8 cellular contexts compared by ENCODE assay signal in the genomic region with DNA sequence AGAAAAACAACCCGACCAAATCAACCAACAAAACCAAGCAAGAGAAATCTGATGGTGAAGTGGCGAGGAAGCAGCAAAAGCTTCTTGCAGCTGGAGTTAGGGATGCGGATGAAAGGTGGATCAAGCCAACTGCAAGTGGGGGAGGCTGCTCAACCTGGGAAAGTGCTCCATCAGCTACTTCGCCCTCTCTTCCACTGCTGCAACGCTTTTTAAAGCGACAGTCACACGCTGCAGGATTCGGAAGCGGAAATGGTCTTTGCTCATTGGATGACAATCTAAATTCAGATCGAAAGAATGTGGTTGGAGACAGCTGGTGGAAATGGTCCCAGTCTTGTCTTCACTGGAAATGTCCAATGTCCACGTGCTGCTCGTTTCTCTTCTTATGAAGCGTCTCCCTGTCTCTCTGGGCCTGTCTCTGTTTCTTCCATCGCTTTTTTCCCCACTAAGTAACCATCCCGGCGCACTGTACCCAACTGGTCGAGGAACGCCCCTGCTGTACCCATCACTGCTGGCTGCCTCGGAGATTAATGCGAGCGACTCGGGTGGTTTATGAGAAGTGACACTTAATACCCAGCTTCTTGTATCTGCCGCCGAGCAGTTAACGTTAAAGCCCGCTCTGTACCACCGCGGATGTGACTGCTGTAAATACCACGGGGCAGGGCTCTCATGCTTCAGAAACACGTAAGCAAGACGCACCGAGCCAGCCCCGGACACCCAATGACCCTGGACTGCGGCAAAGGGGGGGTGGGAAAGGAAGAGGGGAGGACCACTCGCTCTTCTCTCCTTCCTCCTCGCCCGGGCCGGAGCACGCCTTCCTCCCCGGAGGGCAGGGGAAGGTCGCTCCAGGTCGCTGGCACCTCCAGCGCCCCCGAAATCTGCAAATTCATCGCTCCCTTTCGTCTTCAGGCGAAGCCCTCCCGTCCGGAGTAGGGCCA. TPM values are rescaled to one million over a fixed set of nuclear protein-coding genes. Genes with fewer than 3 reads are reported as not detected.
DNase-seq lines count a peak whose midpoint lies in the region; ATAC-seq and TF ChIP-seq lines count a peak whose summit lies in the region.

No MANE protein-coding gene starts in this region.

- peak overlapping the region; percentile 80 for H3K4me3 ChIP-seq in Caco-2 (ENCODE audit: low read depth, low read length)

- H3K27ac Mint-ChIP-seq in Caco-2 (ENCODE audit: unreplicated experiment), result no peak overlapping the region
- peak overlapping the region; percentile 54 for H3K27ac Mint-ChIP-seq in activated T-helper 17 cell treated with anti-CD3 and anti-CD28 coated beads, Interleukin-2, amount 50 U/mL, for 72 hours
- peak overlapping the region; percentile 99 for H3K27ac Mint-ChIP-seq in progenitor cell of endocrine pancreas

- ATAC-seq in activated T-helper 17 cell treated with anti-CD3 and anti-CD28 coated beads, Interleukin-2, amount 50 U/mL, for 72 hours (replicated peaks), result peak; percentile 14
- ATAC-seq in HG02759 (IDR thresholded peaks at IDR 0.05; ENCODE audit: unreplicated experiment), result no peak

- intact Hi-C loops in Caco-2 (cut with micrococcal nuclease; ENCODE audit: unreplicated experiment), result no loop called here

- H3K4me1 ChIP-seq in Caco-2, result peaks cover 37% of the 10 kb centered on the region

- no peaks in the 10 kb centered on the region for H3K9me3 Mint-ChIP-seq in Caco-2 (ENCODE audit: unreplicated experiment)
- H3K9me3 Mint-ChIP-seq in activated T-helper 17 cell treated with anti-CD3 and anti-CD28 coated beads, Interleukin-2, amount 50 U/mL, for 72 hours, result no peaks in the 10 kb centered on the region
- no peaks in the 10 kb centered on the region for H3K9me3 Mint-ChIP-seq in progenitor cell of endocrine pancreas (ENCODE audit: low read depth)

- H3K36me3 Mint-ChIP-seq in Caco-2 (ENCODE audit: insufficient read depth, unreplicated experiment), result peaks cover 8% of the 10 kb centered on the region
- H3K36me3 Mint-ChIP-seq in activated T-helper 17 cell treated with anti-CD3 and anti-CD28 coated beads, Interleukin-2, amount 50 U/mL, for 72 hours (ENCODE audit: low read depth), result no peaks in the 10 kb centered on the region
- no peaks in the 10 kb centered on the region for H3K36me3 Mint-ChIP-seq in progenitor cell of endocrine pancreas (ENCODE audit: insufficient read depth)

- H3K27me3 Mint-ChIP-seq in Caco-2 (ENCODE audit: insufficient read depth, unreplicated experiment) (peaks cover 19% of the 10 kb centered on the region), progenitor cell of endocrine pancreas (peaks cover 37% of the 10 kb centered on the region)
- H3K27me3 Mint-ChIP-seq in activated T-helper 17 cell treated with anti-CD3 and anti-CD28 coated beads, Interleukin-2, amount 50 U/mL, for 72 hours, result peaks cover 21% of the 10 kb centered on the region

- in situ Hi-C loops in KBM-7 (cut with MboI; ENCODE audit: low pct_unique_long_range_greater_than_20kb, low sequenced_read_pairs), result no loop called here

- CTCF ChIA-PET in Caco-2 (lab: Charles Lee), result interaction anchor here (2.9 kb wide), 1 partner anchor 31 kb away, joined by 16 read pairs; no protein-coding TSS in a partner anchor

- TF ChIP-seq CTCF in Caco-2 (IDR thresholded peaks at IDR 0.05; ENCODE audit: insufficient read depth in 1 of 2, low read depth in 1 of 2, low read length in 1 of 2, severe bottlenecking in 1 of 2, unreplicated experiment in 1 of 2) (no peak), progenitor cell of endocrine pancreas (IDR thresholded peaks at IDR 0.05; ENCODE audit: unreplicated experiment) (no peak)

- BruUV-seq in Caco-2 (replicated peaks; lab: Mats Ljungman, UMichigan), result no TSS peak

- DNase-seq in Caco-2 (no peak), KBM-7 (peak; percentile 58), germinal center (ENCODE audit: low spot score) (peak; percentile 41), progenitor cell of endocrine pancreas (ENCODE audit: low spot score, unreplicated experiment) (peak; percentile 31), NCI-H1694 (lab: John Stamatoyannopoulos, UW) (no peak), Kasumi-1 (lab: John Stamatoyannopoulos, UW) (no peak)

- H3K9me3 ChIP-seq in Caco-2, result no peaks in the 10 kb centered on the region

- H3K36me3 ChIP-seq in Caco-2 (ENCODE audit: control insufficient read depth, insufficient read depth, low read length), result no peaks in the 10 kb centered on the region

- H3K27me3 ChIP-seq in Caco-2 (replicated peaks; ENCODE audit: control insufficient read depth, insufficient read depth, low read length), result peaks cover 3% of the 10 kb centered on the region; the same call in 1 of the 2 replicates

- POLR2A ChIA-PET in Caco-2 (lab: Charles Lee), result no interaction called here

- H3K4me3 Mint-ChIP-seq in Caco-2 (ENCODE audit: unreplicated experiment) (peak overlapping the region; percentile 98), progenitor cell of endocrine pancreas (ENCODE audit: low read depth) (peak overlapping the region; percentile 96)
- peak overlapping the region; percentile 89 for H3K4me3 Mint-ChIP-seq in activated T-helper 17 cell treated with anti-CD3 and anti-CD28 coated beads, Interleukin-2, amount 50 U/mL, for 72 hours

- H3K4me1 Mint-ChIP-seq in Caco-2 (ENCODE audit: low read depth, unreplicated experiment) (peaks cover 24% of the 10 kb centered on the region), progenitor cell of endocrine pancreas (ENCODE audit: low read depth) (peaks cover 30% of the 10 kb centered on the region)
- peaks cover 8% of the 10 kb centered on the region for H3K4me1 Mint-ChIP-seq in activated T-helper 17 cell treated with anti-CD3 and anti-CD28 coated beads, Interleukin-2, amount 50 U/mL, for 72 hours

RNA-seq across cellular contexts. Expression of a gene that starts 1.9 kb away (rescaled TPM):
- total RNA-seq in Caco-2 (2022) (1.0 and 1.1 TPM in 2 replicates), progenitor cell of endocrine pancreas (15.9 and 16.2 TPM in 2 replicates)
- under 1 TPM in 1 of 2 donors, not detected in 1; 0.05 TPM for total RNA-seq in activated T-helper 17 cell treated with anti-CD3 and anti-CD28 coated beads, Interleukin-2, amount 50 U/mL, for 72 hours

Comparison
In these comparisons a context has a peak if more than half of its experiments do, and no peak if none do; other contexts are left out.
1. DNase-seq: peak in KBM-7 (single experiment), germinal center (single experiment) and progenitor cell of endocrine pancreas (single experiment); none in Caco-2 (0 of 2), NCI-H1694 (single experiment) and Kasumi-1 (0 of 2).
2. Peak in every context shown above with its lines, with median percentiles within 50 percentile points of each other: H3K4me3 Mint-ChIP-seq.